ENCODE assay signal across 1 cellular context in the genomic region with DNA sequence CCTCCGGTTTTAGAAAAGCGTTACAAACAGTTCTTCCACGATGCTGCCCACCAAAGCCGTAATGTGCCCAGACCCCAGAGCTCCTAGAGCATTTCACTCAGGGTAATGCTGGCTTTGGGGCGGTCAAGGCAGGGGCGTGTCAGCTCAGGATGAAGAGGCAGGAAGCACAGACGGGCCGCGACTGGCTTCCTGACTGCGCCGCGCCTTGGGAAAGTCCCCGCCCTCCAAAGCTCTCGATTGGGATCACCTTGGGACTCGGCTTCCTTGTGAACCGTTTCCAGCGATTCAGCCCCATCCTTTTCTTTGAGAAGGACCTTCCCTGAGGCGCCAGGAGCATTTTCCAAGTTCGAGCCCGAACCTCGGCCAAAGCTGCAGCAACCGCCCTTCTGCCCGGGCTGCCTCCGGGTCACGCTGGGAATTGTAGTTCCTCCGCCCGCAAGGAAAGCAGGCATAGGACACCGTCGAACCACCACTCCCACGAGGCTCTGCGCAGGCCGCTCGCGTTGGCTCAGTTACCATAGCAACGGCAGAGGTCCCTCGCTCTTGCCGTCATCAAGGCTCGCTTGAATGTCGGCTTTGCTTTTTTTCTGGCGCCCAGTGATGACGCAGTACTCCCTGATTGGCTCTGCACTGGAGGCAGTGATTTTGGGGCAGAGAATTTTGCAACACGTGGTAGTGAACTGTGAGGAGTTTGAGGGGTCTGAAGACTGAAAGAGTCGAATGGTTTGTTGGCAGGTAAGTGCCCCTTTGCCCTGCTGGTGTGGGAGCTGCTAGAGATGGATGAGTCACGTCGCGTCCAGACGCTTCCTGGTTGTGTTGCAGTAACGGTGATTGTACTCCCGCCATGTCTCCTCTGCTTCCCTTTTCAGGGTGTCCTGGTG.
TF ChIP-seq lines count a peak whose summit lies in the region.

Gene CCDC191 (minus strand): TSS at position 397 of the 881 bp plus-strand sequence. CDS start 60 bp downstream, at position 337.
Gene QTRT2 (plus strand): TSS at position 608 of the 881 bp plus-strand sequence. CDS start 8,521 bp downstream, outside the sequence.

TF ChIP-seq in IMR-90, 13 proteins besides CTCF, POLR2A, EP300 and RAD21 (continued from another document):
- TF ChIP-seq USF2 (IDR thresholded peaks at IDR 0.05; ENCODE audit: low read depth, low read length) = peak; percentile 79
- peak; percentile 97 for TF ChIP-seq MXI1 (IDR thresholded peaks at IDR 0.05; ENCODE audit: borderline replicate concordance, low read depth, low read length)
- TF ChIP-seq CEBPB (IDR thresholded peaks at IDR 0.05; ENCODE audit: low read depth, low read length) = peak; percentile 83
- peak; percentile 73; the same call in 1 of the 2 replicates for TF ChIP-seq MAZ (IDR thresholded peaks at IDR 0.05; ENCODE audit: borderline replicate concordance, low read depth, low read length)
- no peak for TF ChIP-seq BHLHE40 (IDR thresholded peaks at IDR 0.05; ENCODE audit: low read depth, low read length)
